Comparison of ENCODE assay signal across 10 cellular contexts in genomic region chr10:30057421-30057841, GRCh38. TPM values are rescaled to one million over a fixed set of nuclear protein-coding genes. Genes with fewer than 3 reads are reported as not detected.
DNase-seq lines count a peak whose midpoint lies in the region; ATAC-seq, FAIRE-seq and TF ChIP-seq lines count a peak whose summit lies in the region.
"Had no signal": no experiment of that assay in that cellular context is flagged by ENCODE, and none has a peak within 500 bp of the region (broad histone marks: within the 10 kb centered on the region; RNA-seq: fewer than 3 reads in every experiment).

No MANE protein-coding gene starts in this region.

- FAIRE-seq in bronchial epithelial cell (lab: Jason Lieb, UNC), result no peak

- BruUV-seq in MCF 10A (replicated peaks; lab: Mats Ljungman, UMichigan), result no TSS peak

- 51 to 52% methylated on average over 5 of the region's 5 CpGs for WGBS in upper lobe of left lung, 2 donors

- H3K27ac Mint-ChIP-seq in MCF 10A (ENCODE audit: low read depth, unreplicated experiment), result no peak overlapping the region
- H3K27ac Mint-ChIP-seq in activated T-cell treated with anti-CD3 and anti-CD28 coated beads, Interleukin-2, amount 50 U/mL, for 72 hours, result no peak overlapping the region
- H3K27ac Mint-ChIP-seq: effector memory CD8-positive, alpha-beta T cell had no signal

- TF ChIP-seq POLR2A in breast epithelium (IDR thresholded peaks at IDR 0.05), result no peak
- no peak for TF ChIP-seq POLR2A in upper lobe of left lung (IDR thresholded peaks at IDR 0.05)

- peaks cover 6% of the 10 kb centered on the region for H3K4me1 Mint-ChIP-seq in MCF 10A (ENCODE audit: insufficient read depth, unreplicated experiment)
- H3K4me1 Mint-ChIP-seq in activated T-cell treated with anti-CD3 and anti-CD28 coated beads, Interleukin-2, amount 50 U/mL, for 72 hours (ENCODE audit: low read depth), result peaks cover 4% of the 10 kb centered on the region

- H3K27me3 ChIP-seq in breast epithelium, result no peaks in the 10 kb centered on the region
- H3K27me3 ChIP-seq in bronchial epithelial cell (ENCODE audit: control insufficient read depth, insufficient read depth, low read length), result no peaks in the 10 kb centered on the region
- H3K27me3 ChIP-seq in muscle layer of colon (ENCODE audit: control insufficient read depth in 1 of 2, insufficient read depth in 2 of 2, low read length in 2 of 2), result no peaks in the 10 kb centered on the region
- peaks cover 0 to 12% (median 4%) of the 10 kb centered on the region in 4 donors for H3K27me3 ChIP-seq in upper lobe of left lung

- POLR2A ChIA-PET in MCF 10A (lab: Yijun Ruan, JAX), result no interaction called here

- ATAC-seq in upper lobe of left lung (ENCODE audit: low FRiP score in 2 of 2), result no peak
- no peak for ATAC-seq in GM19324 (IDR thresholded peaks at IDR 0.05; ENCODE audit: low FRiP score, unreplicated experiment)
- ATAC-seq in GM21423 (IDR thresholded peaks at IDR 0.05; ENCODE audit: unreplicated experiment), result no peak
- ATAC-seq in activated T-cell treated with anti-CD3 and anti-CD28 coated beads, Interleukin-2, amount 50 U/mL, for 72 hours (replicated peaks in 1 of 2), result no peak
- ATAC-seq: effector memory CD8-positive, alpha-beta T cell had no signal

- peaks cover 33% of the 10 kb centered on the region for H3K27me3 Mint-ChIP-seq in MCF 10A (ENCODE audit: insufficient read depth, unreplicated experiment)
- peaks cover 58% of the 10 kb centered on the region for H3K27me3 Mint-ChIP-seq in activated T-cell treated with anti-CD3 and anti-CD28 coated beads, Interleukin-2, amount 50 U/mL, for 72 hours (ENCODE audit: low read depth)

- H3K9me3 ChIP-seq in breast epithelium, result no peaks in the 10 kb centered on the region
- no peaks in the 10 kb centered on the region for H3K9me3 ChIP-seq in muscle layer of colon (ENCODE audit: low read length)
- H3K9me3 ChIP-seq in upper lobe of left lung, result no peaks in the 10 kb centered on the region

- no peak overlapping the region for H3K4me3 Mint-ChIP-seq in MCF 10A (ENCODE audit: unreplicated experiment)
- no peak overlapping the region for H3K4me3 Mint-ChIP-seq in activated T-cell treated with anti-CD3 and anti-CD28 coated beads, Interleukin-2, amount 50 U/mL, for 72 hours

- TF ChIP-seq EP300 in upper lobe of left lung (IDR thresholded peaks at IDR 0.05), result no peak

- H3K36me3 Mint-ChIP-seq in MCF 10A (ENCODE audit: insufficient read depth, unreplicated experiment), result no peaks in the 10 kb centered on the region
- peaks cover 0 to 2% of the 10 kb centered on the region in 2 donors for H3K36me3 Mint-ChIP-seq in activated T-cell treated with anti-CD3 and anti-CD28 coated beads, Interleukin-2, amount 50 U/mL, for 72 hours (ENCODE audit: insufficient read depth in 2 of 2)

- TF ChIP-seq CTCF in breast epithelium (IDR thresholded peaks at IDR 0.05), result no peak
- no peak for TF ChIP-seq CTCF in MCF 10A (IDR thresholded peaks at IDR 0.05; ENCODE audit: unreplicated experiment)
- TF ChIP-seq CTCF in bronchial epithelial cell (IDR thresholded peaks at IDR 0.05; ENCODE audit: insufficient read depth, low read length, severe bottlenecking), result no peak
- no peak for TF ChIP-seq CTCF in upper lobe of left lung (IDR thresholded peaks at IDR 0.05)

- H3K4me3 ChIP-seq in breast epithelium (peak overlapping the region; percentile 13 to 91 (median 85)), bronchial epithelial cell (ENCODE audit: low read depth, low read length) (no peak overlapping the region), muscle layer of colon (ENCODE audit: low read depth in 1 of 2, low read length in 2 of 2) (peak overlapping the region; percentile 20 to 71), upper lobe of left lung (peak overlapping the region in 3 of 4 donors; percentile 72 to 85 (median 74))

- H3K36me3 ChIP-seq in breast epithelium (no peaks in the 10 kb centered on the region), bronchial epithelial cell (ENCODE audit: control insufficient read depth, insufficient read depth, low read length) (no peaks in the 10 kb centered on the region), muscle layer of colon (ENCODE audit: insufficient read depth, low read length) (no peaks in the 10 kb centered on the region), upper lobe of left lung (no peaks in the 10 kb centered on the region)

- intact Hi-C loops in breast epithelium (cut with DNase I; ENCODE audit: low total_unique reads), result no loop called here
- intact Hi-C loops in MCF 10A (cut with micrococcal nuclease), result no loop called here

- H3K27ac ChIP-seq in breast epithelium, result peak overlapping the region; percentile 70 to 91
- H3K27ac ChIP-seq in muscle layer of colon (ENCODE audit: low read depth, low read length), result peak overlapping the region; percentile 90
- peak overlapping the region; percentile 92 to 94 (median 92) for H3K27ac ChIP-seq in upper lobe of left lung

- no peak for DNase-seq in breast epithelium (ENCODE audit: low spot score in 2 of 2)
- no peak for DNase-seq in MCF 10A (ENCODE audit: unreplicated experiment)
- peak; percentile 71 for DNase-seq in bronchial epithelial cell (ENCODE audit: low read depth)
- no peak for DNase-seq in upper lobe of left lung
- DNase-seq in activated T-cell treated with anti-CD3 and anti-CD28 coated beads, Interleukin-2, amount 50 U/mL, for 72 hours, result no peak
- DNase-seq: effector memory CD8-positive, alpha-beta T cell; NCI-H1694 treated with DMSO at 0.1 percent for 48 hours had no signal

- H3K9me3 Mint-ChIP-seq in MCF 10A (ENCODE audit: unreplicated experiment), result no peaks in the 10 kb centered on the region
- no peaks in the 10 kb centered on the region for H3K9me3 Mint-ChIP-seq in activated T-cell treated with anti-CD3 and anti-CD28 coated beads, Interleukin-2, amount 50 U/mL, for 72 hours
- H3K9me3 Mint-ChIP-seq: effector memory CD8-positive, alpha-beta T cell had no signal

- H3K4me1 ChIP-seq in breast epithelium (no peaks in the 10 kb centered on the region), muscle layer of colon (ENCODE audit: insufficient read depth, low read length) (peaks cover 37% of the 10 kb centered on the region), upper lobe of left lung (peaks cover 18 to 41% (median 25%) of the 10 kb centered on the region in 4 donors)

- CTCF ChIA-PET in MCF 10A (lab: Yijun Ruan, JAX), result interaction anchor here (0.7 to 1.0 kb wide), 2 partner anchors 10 to 55 kb away, joined by 3 read pairs; no protein-coding TSS in a partner anchor

- peak overlapping the region; percentile 79 for H3K9ac ChIP-seq in muscle layer of colon (ENCODE audit: low read length)

RNA-seq across cellular contexts. Expression of gene JCAD, which starts 2.0 kb away (rescaled TPM):
- total RNA-seq in breast epithelium (10 to 100 TPM; 11.1 to 69.3 (median 16.1) TPM), MCF 10A (2022) (0.25 and 0.26 TPM in 2 replicates), bronchial epithelial cell (under 0.01 TPM in 1 of 2 replicates, not detected in the other), upper lobe of left lung (10 to 100 TPM; 16.8 to 83.7 (median 37.6) TPM)
- total RNA-seq in activated T-cell treated with anti-CD3 and anti-CD28 coated beads, Interleukin-2, amount 50 U/mL, for 72 hours, result under 1 TPM; 0.05 to 0.29 TPM
